In the genomic region with DNA sequence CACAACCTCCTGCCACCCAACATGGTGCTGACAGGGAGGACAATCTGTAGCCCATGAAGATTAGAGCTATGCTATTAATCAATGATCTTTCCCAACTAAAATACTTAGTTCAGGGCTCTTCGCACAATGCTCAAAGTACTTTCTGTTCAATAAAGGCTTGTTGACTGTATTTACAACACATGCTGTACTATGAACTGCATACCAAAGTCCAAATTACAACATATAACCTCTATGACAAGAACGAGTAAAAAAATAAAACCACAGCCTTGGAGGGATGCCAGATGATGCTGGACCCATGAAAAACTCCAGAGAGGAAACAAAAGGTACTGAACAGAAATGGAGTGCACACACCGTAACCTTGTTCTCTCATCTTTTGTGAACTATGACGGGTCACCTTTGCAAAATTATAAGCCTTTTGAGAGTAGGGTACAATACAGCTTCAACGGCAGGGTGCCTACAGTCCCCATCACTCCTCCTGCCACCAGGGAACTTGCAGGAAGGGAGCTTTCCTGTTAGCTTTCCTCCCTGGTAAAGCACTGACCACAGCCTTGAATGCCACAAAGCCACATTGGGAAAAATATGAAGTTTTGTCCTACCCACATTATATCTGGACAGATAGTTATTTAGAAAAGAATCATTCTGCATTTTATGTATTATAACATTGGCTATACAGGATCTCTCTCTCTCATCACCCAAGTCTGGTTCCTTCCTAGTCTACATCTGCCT, we compare ENCODE assay signal across 15 cellular contexts.
DNase-seq lines count a peak whose midpoint lies in the region; ATAC-seq and TF ChIP-seq lines count a peak whose summit lies in the region.
"Had no signal": no experiment of that assay in that cellular context is flagged by ENCODE, and none has a peak within 500 bp of the region (broad histone marks: within the 10 kb centered on the region; RNA-seq: fewer than 3 reads in every experiment).

No MANE protein-coding gene starts in this region.

- H3K9me3 ChIP-seq in RWPE2 (ENCODE audit: severe bottlenecking) = no peaks in the 10 kb centered on the region

- no peak overlapping the region for H3K4me2 ChIP-seq in GM23338

- intact Hi-C loops in sciatic nerve (cut with DNase I) = no loop called here

- no peak overlapping the region for H2AFZ ChIP-seq in GM23338

- ATAC-seq in RWPE2 (ENCODE audit: low read depth) (peak; percentile 71), sciatic nerve (peak; percentile 13), GM23338 (no peak)
- no peak for ATAC-seq in activated CD8-positive, alpha-beta T cell treated with anti-CD3 and anti-CD28 coated beads, Interleukin-2, amount 10 ng/mL, durations not matched to agents 7 days and 5 days
- ATAC-seq: stimulated activated memory B cell treated with anti-CD40 and anti-IgM and Interleukin-4, amounts not matched to agents 10 μg/mL and 1 μg/mL and 100 μg/mL, for 72 hours had no signal

- no peaks in the 10 kb centered on the region for H3K27me3 Mint-ChIP-seq in activated CD8-positive, alpha-beta T cell treated with anti-CD3 and anti-CD28 coated beads, Interleukin-2, amount 10 ng/mL, durations not matched to agents 7 days and 5 days (ENCODE audit: low read depth)
- no peaks in the 10 kb centered on the region for H3K27me3 Mint-ChIP-seq in GM23338 (ENCODE audit: insufficient read depth, low read depth, poor library complexity)
- H3K27me3 Mint-ChIP-seq: activated B cell treated with CpG ODN at 0.5 μM for 24 hours; stimulated activated memory B cell treated with anti-CD40 and anti-IgM and Interleukin-4, amounts not matched to agents 10 μg/mL and 1 μg/mL and 100 μg/mL, for 72 hours had no signal

- H3K4me3 ChIP-seq in RWPE2 (ENCODE audit: severe bottlenecking) (no peak overlapping the region), GM23338 (no peak overlapping the region)
- H3K4me3 ChIP-seq: cardiac muscle cell had no signal

- H3F3A ChIP-seq in GM23338 (replicated peaks; ENCODE audit: low read depth) = no peaks in the 10 kb centered on the region

- no peak overlapping the region for H3K27ac ChIP-seq in RWPE2 (ENCODE audit: poor library complexity, severe bottlenecking)
- no peak overlapping the region for H3K27ac ChIP-seq in GM23338 (ENCODE audit: low read depth)
- H3K27ac ChIP-seq: cardiac muscle cell had no signal

- H3K36me3 Mint-ChIP-seq in activated CD8-positive, alpha-beta T cell treated with anti-CD3 and anti-CD28 coated beads, Interleukin-2, amount 10 ng/mL, durations not matched to agents 7 days and 5 days (ENCODE audit: low read depth) = no peaks in the 10 kb centered on the region
- no peaks in the 10 kb centered on the region for H3K36me3 Mint-ChIP-seq in GM23338 (ENCODE audit: low read depth)
- H3K36me3 Mint-ChIP-seq: stimulated activated memory B cell treated with anti-CD40 and anti-IgM and Interleukin-4, amounts not matched to agents 10 μg/mL and 1 μg/mL and 100 μg/mL, for 72 hours had no signal

- DNase-seq in GDM1 (lab: John Stamatoyannopoulos, UW) = peak; percentile 20
- DNase-seq in RWPE2 (ENCODE audit: low spot score) = no peak
- peak; percentile 81 for DNase-seq in fibroblast of peridontal ligament (ENCODE audit: extremely low read depth)
- DNase-seq in sciatic nerve (ENCODE audit: low spot score) = no peak
- DNase-seq in activated CD8-positive, alpha-beta T cell treated with anti-CD3 and anti-CD28 coated beads, Interleukin-2, amount 10 ng/mL, durations not matched to agents 7 days and 5 days = no peak
- no peak for DNase-seq in G401 (ENCODE audit: low spot score)
- no peak for DNase-seq in GM23338 (ENCODE audit: low spot score)
- DNase-seq in NCI-H2029 (lab: John Stamatoyannopoulos, UW) = no peak
- DNase-seq: activated B cell treated with CpG ODN at 0.5 μM for 24 hours; activated T-cell treated with anti-CD3 and anti-CD28 coated beads, Interleukin-2, amount 50 U/mL, for 24 hours; COR-L47; NCI-H526; stimulated activated CD4-positive, alpha-beta T cell treated with anti-CD3 and anti-CD28 coated beads, Interleukin-2, amount 100 ng/mL, for 24 hours had no signal

- no peaks in the 10 kb centered on the region for H4K20me1 ChIP-seq in GM23338 (replicated peaks; ENCODE audit: insufficient read depth)

- TF ChIP-seq CTCF in RWPE2 (IDR thresholded peaks at IDR 0.05; ENCODE audit: poor library complexity, severe bottlenecking) = no peak
- no peak for TF ChIP-seq CTCF in GM23338 (conservative IDR thresholded peaks at IDR 0.05; ENCODE audit: low read depth in 2 of 2)

- CTCF ChIA-PET in activated CD8-positive, alpha-beta T cell treated with anti-CD3 and anti-CD28 coated beads, Interleukin-2, amount 10 ng/mL, durations not matched to agents 7 days and 5 days (lab: Charles Lee) = interaction anchor here (0.9 to 1.8 kb wide), 3 partner anchors 10 to 118 kb away, joined by 3 to 6 read pairs (median 3); no protein-coding TSS in a partner anchor

- H3K4me1 ChIP-seq in RWPE2 (ENCODE audit: insufficient read depth, poor library complexity, severe bottlenecking) (peaks cover 7% of the 10 kb centered on the region), GM23338 (ENCODE audit: insufficient read depth) (peaks cover 7% of the 10 kb centered on the region; the same call in 1 of the 2 replicates)

- H3K4me1 Mint-ChIP-seq in activated CD8-positive, alpha-beta T cell treated with anti-CD3 and anti-CD28 coated beads, Interleukin-2, amount 10 ng/mL, durations not matched to agents 7 days and 5 days (ENCODE audit: low read depth) = no peaks in the 10 kb centered on the region
- peaks cover 6% of the 10 kb centered on the region; the same call in 2 of the 3 replicates for H3K4me1 Mint-ChIP-seq in GM23338

- no peak overlapping the region for H3K4me3 Mint-ChIP-seq in activated CD8-positive, alpha-beta T cell treated with anti-CD3 and anti-CD28 coated beads, Interleukin-2, amount 10 ng/mL, durations not matched to agents 7 days and 5 days
- no peak overlapping the region for H3K4me3 Mint-ChIP-seq in GM23338
- H3K4me3 Mint-ChIP-seq: activated B cell treated with CpG ODN at 0.5 μM for 24 hours; activated T-cell treated with anti-CD3 and anti-CD28 coated beads, Interleukin-2, amount 50 U/mL, for 24 hours; stimulated activated memory B cell treated with anti-CD40 and anti-IgM and Interleukin-4, amounts not matched to agents 10 μg/mL and 1 μg/mL and 100 μg/mL, for 72 hours had no signal

- H3K9me2 ChIP-seq in GM23338 (ENCODE audit: insufficient read depth) = 0 out of 2 replicates have a peak, but pooled peaks cover 3% of the 10 kb centered on the region

- POLR2A ChIA-PET in activated CD8-positive, alpha-beta T cell treated with anti-CD3 and anti-CD28 coated beads, Interleukin-2, amount 10 ng/mL, durations not matched to agents 7 days and 5 days (lab: Charles Lee) = no interaction called here

- no peaks in the 10 kb centered on the region for H3K9me3 Mint-ChIP-seq in activated CD8-positive, alpha-beta T cell treated with anti-CD3 and anti-CD28 coated beads, Interleukin-2, amount 10 ng/mL, durations not matched to agents 7 days and 5 days (ENCODE audit: insufficient read depth)
- H3K9me3 Mint-ChIP-seq in GM23338 = no peaks in the 10 kb centered on the region
- H3K9me3 Mint-ChIP-seq: activated B cell treated with CpG ODN at 0.5 μM for 24 hours; activated T-cell treated with anti-CD3 and anti-CD28 coated beads, Interleukin-2, amount 50 U/mL, for 24 hours; stimulated activated memory B cell treated with anti-CD40 and anti-IgM and Interleukin-4, amounts not matched to agents 10 μg/mL and 1 μg/mL and 100 μg/mL, for 72 hours had no signal

- no peaks in the 10 kb centered on the region for H3K79me2 ChIP-seq in GM23338 (replicated peaks; ENCODE audit: insufficient read depth)

- H3K27me3 ChIP-seq in RWPE2 (ENCODE audit: insufficient read depth, poor library complexity, severe bottlenecking) (no peaks in the 10 kb centered on the region), GM23338 (ENCODE audit: insufficient read depth) (no peaks in the 10 kb centered on the region)
- H3K27me3 ChIP-seq: cardiac muscle cell had no signal

- in situ Hi-C loops in G401 (cut with HindIII; ENCODE audit: low sequenced_read_pairs) = no loop called here

- no peaks in the 10 kb centered on the region for H3K36me3 ChIP-seq in RWPE2 (ENCODE audit: low read depth)
- no peaks in the 10 kb centered on the region for H3K36me3 ChIP-seq in GM23338 (ENCODE audit: insufficient read depth)
- H3K36me3 ChIP-seq: cardiac muscle cell had no signal

- H3K27ac Mint-ChIP-seq in activated CD8-positive, alpha-beta T cell treated with anti-CD3 and anti-CD28 coated beads, Interleukin-2, amount 10 ng/mL, durations not matched to agents 7 days and 5 days = no peak overlapping the region
- H3K27ac Mint-ChIP-seq in GM23338 = no peak overlapping the region
- H3K27ac Mint-ChIP-seq: activated B cell treated with CpG ODN at 0.5 μM for 24 hours; activated T-cell treated with anti-CD3 and anti-CD28 coated beads, Interleukin-2, amount 50 U/mL, for 24 hours; stimulated activated memory B cell treated with anti-CD40 and anti-IgM and Interleukin-4, amounts not matched to agents 10 μg/mL and 1 μg/mL and 100 μg/mL, for 72 hours had no signal

TF ChIP-seq in GM23338, 12 proteins besides CTCF, POLR2A, EP300 and RAD21 (continues in another document):
- TF ChIP-seq, protein P1, sequence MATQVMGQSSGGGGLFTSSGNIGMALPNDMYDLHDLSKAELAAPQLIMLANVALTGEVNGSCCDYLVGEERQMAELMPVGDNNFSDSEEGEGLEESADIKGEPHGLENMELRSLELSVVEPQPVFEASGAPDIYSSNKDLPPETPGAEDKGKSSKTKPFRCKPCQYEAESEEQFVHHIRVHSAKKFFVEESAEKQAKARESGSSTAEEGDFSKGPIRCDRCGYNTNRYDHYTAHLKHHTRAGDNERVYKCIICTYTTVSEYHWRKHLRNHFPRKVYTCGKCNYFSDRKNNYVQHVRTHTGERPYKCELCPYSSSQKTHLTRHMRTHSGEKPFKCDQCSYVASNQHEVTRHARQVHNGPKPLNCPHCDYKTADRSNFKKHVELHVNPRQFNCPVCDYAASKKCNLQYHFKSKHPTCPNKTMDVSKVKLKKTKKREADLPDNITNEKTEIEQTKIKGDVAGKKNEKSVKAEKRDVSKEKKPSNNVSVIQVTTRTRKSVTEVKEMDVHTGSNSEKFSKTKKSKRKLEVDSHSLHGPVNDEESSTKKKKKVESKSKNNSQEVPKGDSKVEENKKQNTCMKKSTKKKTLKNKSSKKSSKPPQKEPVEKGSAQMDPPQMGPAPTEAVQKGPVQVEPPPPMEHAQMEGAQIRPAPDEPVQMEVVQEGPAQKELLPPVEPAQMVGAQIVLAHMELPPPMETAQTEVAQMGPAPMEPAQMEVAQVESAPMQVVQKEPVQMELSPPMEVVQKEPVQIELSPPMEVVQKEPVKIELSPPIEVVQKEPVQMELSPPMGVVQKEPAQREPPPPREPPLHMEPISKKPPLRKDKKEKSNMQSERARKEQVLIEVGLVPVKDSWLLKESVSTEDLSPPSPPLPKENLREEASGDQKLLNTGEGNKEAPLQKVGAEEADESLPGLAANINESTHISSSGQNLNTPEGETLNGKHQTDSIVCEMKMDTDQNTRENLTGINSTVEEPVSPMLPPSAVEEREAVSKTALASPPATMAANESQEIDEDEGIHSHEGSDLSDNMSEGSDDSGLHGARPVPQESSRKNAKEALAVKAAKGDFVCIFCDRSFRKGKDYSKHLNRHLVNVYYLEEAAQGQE (IDR thresholded peaks at IDR 0.05; ENCODE audit: unreplicated experiment) = no peak
- no peak for TF ChIP-seq JUNB (IDR thresholded peaks at IDR 0.05; ENCODE audit: unreplicated experiment)
- no peak for TF ChIP-seq ZNF114 (CRISPR knock-in tag; IDR thresholded peaks at IDR 0.05)
- no peak for TF ChIP-seq POLR2AphosphoS5 (IDR thresholded peaks at IDR 0.05; ENCODE audit: low read depth)

Comparison
In these comparisons a context has a peak if more than half of its experiments do, and no peak if none do; other contexts are left out.
1. DNase-seq: peak in GDM1 (single experiment) and fibroblast of peridontal ligament (single experiment); none in RWPE2 (single experiment), sciatic nerve (single experiment), activated CD8-positive, alpha-beta T cell treated with anti-CD3 and anti-CD28 coated beads, Interleukin-2, amount 10 ng/mL, durations not matched to agents 7 days and 5 days (single experiment), G401 (single experiment), GM23338 (single experiment) and NCI-H2029 (single experiment).
2. ATAC-seq: peak in RWPE2 (single experiment) and sciatic nerve (single experiment); none in activated CD8-positive, alpha-beta T cell treated with anti-CD3 and anti-CD28 coated beads, Interleukin-2, amount 10 ng/mL, durations not matched to agents 7 days and 5 days (single experiment) and GM23338 (single experiment).